18 cellular contexts compared by ENCODE assay signal in the genomic region with DNA sequence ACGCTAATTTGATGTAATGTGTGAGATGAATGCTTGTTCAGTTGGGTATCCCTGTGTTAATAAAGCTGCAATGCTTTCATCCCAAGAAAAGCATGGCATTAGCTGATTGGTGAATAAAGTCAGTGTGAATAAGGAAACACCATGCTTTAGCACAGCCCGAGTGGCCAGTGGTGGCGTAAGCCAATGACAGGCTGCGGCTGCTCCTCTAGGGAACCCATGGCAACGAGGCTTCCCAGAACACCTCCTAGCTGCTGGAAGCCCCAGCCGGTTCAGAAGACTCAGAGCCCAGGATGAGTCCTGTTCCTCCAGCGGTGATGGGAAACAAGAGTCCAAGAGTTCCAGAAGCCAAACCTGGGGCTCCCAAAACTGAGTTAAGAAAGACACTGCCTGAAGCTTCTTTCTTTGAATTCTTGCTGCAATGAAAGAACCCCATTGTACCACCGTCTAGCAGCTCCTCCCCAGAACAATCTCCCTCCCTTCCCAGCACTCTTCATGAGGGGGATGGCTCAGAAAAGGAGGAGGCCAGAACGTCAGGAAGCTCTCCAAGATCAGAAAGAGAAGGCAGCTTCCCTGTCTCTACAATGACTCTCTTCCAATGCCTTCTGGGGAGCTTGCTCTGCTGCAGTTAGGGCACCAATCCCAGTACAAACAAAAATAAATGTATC.
"Had no signal": no experiment of that assay in that cellular context is flagged by ENCODE, and none has a peak within 500 bp of the region (broad histone marks: within the 10 kb centered on the region; RNA-seq: fewer than 3 reads in every experiment).

No MANE protein-coding gene starts in this region.

- ATAC-seq: activated T-cell treated with anti-CD3 and anti-CD28 coated beads, Interleukin-2, amount 50 U/mL, for 4 hours; left lobe of liver; WTC11 had no signal

- H3K27me3 Mint-ChIP-seq: activated naive CD8-positive, alpha-beta T cell treated with anti-CD3 and anti-CD28 coated beads for 36 hours had no signal

- H3K27ac ChIP-seq: epithelial cell of prostate, upper lobe of left lung had no signal

- H3K27ac Mint-ChIP-seq: activated naive CD8-positive, alpha-beta T cell treated with anti-CD3 and anti-CD28 coated beads for 36 hours; activated T-helper 2 cell treated with anti-CD3 and anti-CD28 coated beads, Interferon-gamma antibody, Interleukin-2, Interleukin-4, amounts not matched to agents 10 μg/mL and 5 μg/mL and 100 μg/mL, durations not matched to agents 14 hours and 24 hours and 36 hours; endodermal cell; T-helper 1 cell treated with Interleukin-12 subunit alpha and Interleukin-12 subunit beta and Interleukin-4 antibody, amounts not matched to agents 30 μg/mL and 1 μg/mL, for 36 hours; WTC11 had no signal

- H3K4me3 ChIP-seq: lung, upper lobe of left lung had no signal

- H3K36me3 Mint-ChIP-seq: activated naive CD8-positive, alpha-beta T cell treated with anti-CD3 and anti-CD28 coated beads for 36 hours had no signal

- H3K27me3 ChIP-seq: upper lobe of left lung had no signal

- H3K4me1 ChIP-seq: upper lobe of left lung had no signal

- H3K4me1 Mint-ChIP-seq: activated naive CD8-positive, alpha-beta T cell treated with anti-CD3 and anti-CD28 coated beads for 36 hours; endodermal cell had no signal

- H3K4me3 Mint-ChIP-seq: activated naive CD8-positive, alpha-beta T cell treated with anti-CD3 and anti-CD28 coated beads for 36 hours; activated T-cell treated with anti-CD3 and anti-CD28 coated beads, Interleukin-2, amount 50 U/mL, for 4 hours; endodermal cell; nephron; T-helper 1 cell treated with Interleukin-12 subunit alpha and Interleukin-12 subunit beta and Interleukin-4 antibody, amounts not matched to agents 30 μg/mL and 1 μg/mL, for 36 hours; WTC11 had no signal

- H3K9me3 ChIP-seq: upper lobe of left lung had no signal

- H3K9me3 Mint-ChIP-seq: activated T-cell treated with anti-CD3 and anti-CD28 coated beads, Interleukin-2, amount 50 U/mL, for 4 hours; activated T-helper 2 cell treated with anti-CD3 and anti-CD28 coated beads, Interferon-gamma antibody, Interleukin-2, Interleukin-4, amounts not matched to agents 10 μg/mL and 5 μg/mL and 100 μg/mL, durations not matched to agents 14 hours and 24 hours and 36 hours; endodermal cell; nephron; T-helper 1 cell treated with Interleukin-12 subunit alpha and Interleukin-12 subunit beta and Interleukin-4 antibody, amounts not matched to agents 30 μg/mL and 1 μg/mL, for 36 hours had no signal

- H3K36me3 ChIP-seq: upper lobe of left lung had no signal

- DNase-seq: activated CD8-positive, alpha-beta memory T cell treated with anti-CD3 and anti-CD28 coated beads for 24 hours; activated CD8-positive, alpha-beta memory T cell treated with anti-CD3 and anti-CD28 coated beads, Interleukin-2, amount 50 U/mL, for 4 hours; activated naive CD4-positive, alpha-beta T cell; activated naive CD8-positive, alpha-beta T cell treated with anti-CD3 and anti-CD28 coated beads for 36 hours; activated T-cell treated with anti-CD3 and anti-CD28 coated beads, Interleukin-2, amount 50 U/mL, for 4 hours; cortex of kidney; endodermal cell; stimulated activated CD4-positive, alpha-beta T cell treated with anti-CD3 and anti-CD28 coated beads, Interleukin-4, amount 100 ng/mL, for 24 hours; stimulated activated naive CD4-positive, alpha-beta T cell treated with Interleukin-2 at 50 U/mL for 16 hours; T1000; upper lobe of left lung had no signal
